ENCODE assay signal across 13 cellular contexts in the genomic region with DNA sequence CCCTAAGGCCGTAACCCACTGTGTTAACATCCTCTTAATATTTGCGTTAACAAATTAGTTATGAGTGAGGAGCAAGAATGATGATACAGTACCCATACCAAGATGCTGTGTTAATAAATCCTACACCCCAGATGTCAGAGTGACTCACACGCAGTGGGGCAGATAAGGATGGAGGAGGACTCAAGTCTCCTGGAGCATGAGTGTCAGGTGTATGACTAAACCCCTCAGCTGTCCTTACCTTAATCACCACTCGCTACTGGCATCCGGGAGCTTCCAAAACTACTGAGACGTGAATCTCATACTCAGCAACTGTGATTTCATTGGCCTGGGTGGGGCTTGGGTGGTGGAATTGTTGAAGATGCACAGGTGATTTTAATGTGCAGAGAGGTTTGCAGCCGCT.
DNase-seq lines count a peak whose midpoint lies in the region; ATAC-seq, FAIRE-seq and TF ChIP-seq lines count a peak whose summit lies in the region.
"Had no signal": no experiment of that assay in that cellular context is flagged by ENCODE, and none has a peak within 500 bp of the region (broad histone marks: within the 10 kb centered on the region; RNA-seq: fewer than 3 reads in every experiment).

No MANE protein-coding gene starts in this region.

- H3K9me3 Mint-ChIP-seq in activated T-helper 17 cell treated with anti-CD3 and anti-CD28 coated beads, Interleukin-2, amount 50 U/mL, for 72 hours, result no peaks in the 10 kb centered on the region
- H3K9me3 Mint-ChIP-seq in mesothelial cell of epicardium, result no peaks in the 10 kb centered on the region
- no peaks in the 10 kb centered on the region for H3K9me3 Mint-ChIP-seq in activated CD8-positive, alpha-beta T cell treated with anti-CD3 and anti-CD28 coated beads, Interleukin-2, amount 10 ng/mL, durations not matched to agents 7 days and 5 days (ENCODE audit: insufficient read depth)
- H3K9me3 Mint-ChIP-seq: CD4-positive, CD25-positive, alpha-beta regulatory T cell had no signal

- TF ChIP-seq POLR2A in GM12891 (IDR thresholded peaks at IDR 0.05; ENCODE audit: low read depth, low read length), result no peak

- H3K4me1 Mint-ChIP-seq in activated T-helper 17 cell treated with anti-CD3 and anti-CD28 coated beads, Interleukin-2, amount 50 U/mL, for 72 hours, result no peaks in the 10 kb centered on the region
- peaks cover 17% of the 10 kb centered on the region for H3K4me1 Mint-ChIP-seq in mesothelial cell of epicardium
- H3K4me1 Mint-ChIP-seq in activated CD8-positive, alpha-beta T cell treated with anti-CD3 and anti-CD28 coated beads, Interleukin-2, amount 10 ng/mL, durations not matched to agents 7 days and 5 days (ENCODE audit: low read depth), result no peaks in the 10 kb centered on the region

- no peaks in the 10 kb centered on the region for H3K27me3 Mint-ChIP-seq in activated T-helper 17 cell treated with anti-CD3 and anti-CD28 coated beads, Interleukin-2, amount 50 U/mL, for 72 hours
- H3K27me3 Mint-ChIP-seq in mesothelial cell of epicardium (ENCODE audit: low read depth), result no peaks in the 10 kb centered on the region
- H3K27me3 Mint-ChIP-seq in activated CD8-positive, alpha-beta T cell treated with anti-CD3 and anti-CD28 coated beads, Interleukin-2, amount 10 ng/mL, durations not matched to agents 7 days and 5 days (ENCODE audit: low read depth), result no peaks in the 10 kb centered on the region
- H3K27me3 Mint-ChIP-seq: CD4-positive, CD25-positive, alpha-beta regulatory T cell had no signal

- POLR2A ChIA-PET in activated CD8-positive, alpha-beta T cell treated with anti-CD3 and anti-CD28 coated beads, Interleukin-2, amount 10 ng/mL, durations not matched to agents 7 days and 5 days (lab: Charles Lee), result interaction anchor here (0.6 kb wide), 1 partner anchor 206 kb away, joined by 3 read pairs; no protein-coding TSS in a partner anchor

- TF ChIP-seq CTCF in mesothelial cell of epicardium (IDR thresholded peaks at IDR 0.05; ENCODE audit: unreplicated experiment), result no peak

- no peak for FAIRE-seq in GM12891 (lab: Jason Lieb, UNC)

- no peak overlapping the region for H3K27ac Mint-ChIP-seq in activated T-helper 17 cell treated with anti-CD3 and anti-CD28 coated beads, Interleukin-2, amount 50 U/mL, for 72 hours
- peak overlapping the region; percentile 73 for H3K27ac Mint-ChIP-seq in mesothelial cell of epicardium
- no peak overlapping the region for H3K27ac Mint-ChIP-seq in activated CD8-positive, alpha-beta T cell treated with anti-CD3 and anti-CD28 coated beads, Interleukin-2, amount 10 ng/mL, durations not matched to agents 7 days and 5 days
- H3K27ac Mint-ChIP-seq: CD4-positive, CD25-positive, alpha-beta regulatory T cell had no signal

- H3K4me3 Mint-ChIP-seq in activated T-helper 17 cell treated with anti-CD3 and anti-CD28 coated beads, Interleukin-2, amount 50 U/mL, for 72 hours, result no peak overlapping the region
- H3K4me3 Mint-ChIP-seq in mesothelial cell of epicardium, result no peak overlapping the region
- H3K4me3 Mint-ChIP-seq in activated CD8-positive, alpha-beta T cell treated with anti-CD3 and anti-CD28 coated beads, Interleukin-2, amount 10 ng/mL, durations not matched to agents 7 days and 5 days, result no peak overlapping the region
- H3K4me3 Mint-ChIP-seq: CD4-positive, CD25-positive, alpha-beta regulatory T cell had no signal

- DNase-seq in HT1080 (ENCODE audit: low read depth), result peak; percentile 32
- no peak for DNase-seq in mesothelial cell of epicardium (ENCODE audit: low spot score in 2 of 2, unreplicated experiment in 2 of 2)
- no peak for DNase-seq in activated CD8-positive, alpha-beta memory T cell treated with anti-CD3 and anti-CD28 coated beads, Interleukin-2, amount 50 U/mL, for 4 hours
- no peak for DNase-seq in activated CD8-positive, alpha-beta T cell treated with anti-CD3 and anti-CD28 coated beads, Interleukin-2, amount 10 ng/mL, durations not matched to agents 7 days and 5 days
- DNase-seq in GM12891 (ENCODE audit: insufficient read length, low spot score), result no peak
- DNase-seq: CD4-positive, CD25-positive, alpha-beta regulatory T cell; NCI-H1436 treated with DMSO at 0.1 percent for 48 hours; NCI-H2029 treated with DMSO at 0.1 percent for 48 hours; NCI-H2171 treated with DMSO at 0.1 percent for 48 hours; NCI-H82; Right ventricle myocardium superior had no signal

- H3K36me3 Mint-ChIP-seq in activated T-helper 17 cell treated with anti-CD3 and anti-CD28 coated beads, Interleukin-2, amount 50 U/mL, for 72 hours (ENCODE audit: low read depth), result no peaks in the 10 kb centered on the region
- H3K36me3 Mint-ChIP-seq in mesothelial cell of epicardium, result peaks cover 29% of the 10 kb centered on the region
- H3K36me3 Mint-ChIP-seq in activated CD8-positive, alpha-beta T cell treated with anti-CD3 and anti-CD28 coated beads, Interleukin-2, amount 10 ng/mL, durations not matched to agents 7 days and 5 days (ENCODE audit: low read depth), result no peaks in the 10 kb centered on the region
- H3K36me3 Mint-ChIP-seq: CD4-positive, CD25-positive, alpha-beta regulatory T cell had no signal

- CTCF ChIA-PET in activated CD8-positive, alpha-beta T cell treated with anti-CD3 and anti-CD28 coated beads, Interleukin-2, amount 10 ng/mL, durations not matched to agents 7 days and 5 days (lab: Charles Lee), result no interaction called here

- peak; percentile 28 for ATAC-seq in activated T-helper 17 cell treated with anti-CD3 and anti-CD28 coated beads, Interleukin-2, amount 50 U/mL, for 72 hours (replicated peaks)
- ATAC-seq in esophagus mucosa, result peak; percentile 79
- ATAC-seq in activated CD8-positive, alpha-beta T cell treated with anti-CD3 and anti-CD28 coated beads, Interleukin-2, amount 10 ng/mL, durations not matched to agents 7 days and 5 days, result no peak

TF ChIP-seq in GM12891, 5 proteins besides CTCF, POLR2A, EP300 and RAD21:
- TF ChIP-seq TAF1 (IDR thresholded peaks at IDR 0.05; ENCODE audit: low read depth, low read length), result no peak
- TF ChIP-seq POU2F2 (IDR thresholded peaks at IDR 0.05; ENCODE audit: low read depth, low read length), result no peak
- no peak for TF ChIP-seq POLR2AphosphoS5 (IDR thresholded peaks at IDR 0.05; ENCODE audit: low read depth, low read length)
- no peak for TF ChIP-seq SPI1 (IDR thresholded peaks at IDR 0.05; ENCODE audit: low read depth, low read length)
- TF ChIP-seq PAX5 (IDR thresholded peaks at IDR 0.05; ENCODE audit: insufficient read depth, low read length, severe bottlenecking), result no peak
